Comparison of ENCODE assay signal across 1 cellular context in genomic region chr9:136482793-136483588, GRCh38.
TF ChIP-seq lines count a peak whose summit lies in the region.

A gene with protein sequence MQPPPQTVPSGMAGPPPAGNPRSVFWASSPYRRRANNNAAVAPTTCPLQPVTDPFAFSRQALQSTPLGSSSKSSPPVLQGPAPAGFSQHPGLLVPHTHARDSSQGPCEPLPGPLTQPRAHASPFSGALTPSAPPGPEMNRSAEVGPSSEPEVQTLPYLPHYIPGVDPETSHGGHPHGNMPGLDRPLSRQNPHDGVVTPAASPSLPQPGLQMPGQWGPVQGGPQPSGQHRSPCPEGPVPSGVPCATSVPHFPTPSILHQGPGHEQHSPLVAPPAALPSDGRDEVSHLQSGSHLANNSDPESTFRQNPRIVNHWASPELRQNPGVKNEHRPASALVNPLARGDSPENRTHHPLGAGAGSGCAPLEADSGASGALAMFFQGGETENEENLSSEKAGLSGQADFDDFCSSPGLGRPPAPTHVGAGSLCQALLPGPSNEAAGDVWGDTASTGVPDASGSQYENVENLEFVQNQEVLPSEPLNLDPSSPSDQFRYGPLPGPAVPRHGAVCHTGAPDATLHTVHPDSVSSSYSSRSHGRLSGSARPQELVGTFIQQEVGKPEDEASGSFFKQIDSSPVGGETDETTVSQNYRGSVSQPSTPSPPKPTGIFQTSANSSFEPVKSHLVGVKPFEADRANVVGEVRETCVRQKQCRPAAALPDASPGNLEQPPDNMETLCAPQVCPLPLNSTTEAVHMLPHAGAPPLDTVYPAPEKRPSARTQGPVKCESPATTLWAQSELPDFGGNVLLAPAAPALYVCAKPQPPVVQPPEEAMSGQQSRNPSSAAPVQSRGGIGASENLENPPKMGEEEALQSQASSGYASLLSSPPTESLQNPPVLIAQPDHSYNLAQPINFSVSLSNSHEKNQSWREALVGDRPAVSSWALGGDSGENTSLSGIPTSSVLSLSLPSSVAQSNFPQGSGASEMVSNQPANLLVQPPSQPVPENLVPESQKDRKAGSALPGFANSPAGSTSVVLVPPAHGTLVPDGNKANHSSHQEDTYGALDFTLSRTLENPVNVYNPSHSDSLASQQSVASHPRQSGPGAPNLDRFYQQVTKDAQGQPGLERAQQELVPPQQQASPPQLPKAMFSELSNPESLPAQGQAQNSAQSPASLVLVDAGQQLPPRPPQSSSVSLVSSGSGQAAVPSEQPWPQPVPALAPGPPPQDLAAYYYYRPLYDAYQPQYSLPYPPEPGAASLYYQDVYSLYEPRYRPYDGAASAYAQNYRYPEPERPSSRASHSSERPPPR (N-terminal part only) (minus strand): TSS chr9:136483040. CDS start chr9:136477615, 5,425 bp downstream.

TF ChIP-seq in HepG2, 621 proteins besides CTCF, POLR2A, EP300 and RAD21 (continued from another document and continues in another):
- TF ChIP-seq, protein P1, sequence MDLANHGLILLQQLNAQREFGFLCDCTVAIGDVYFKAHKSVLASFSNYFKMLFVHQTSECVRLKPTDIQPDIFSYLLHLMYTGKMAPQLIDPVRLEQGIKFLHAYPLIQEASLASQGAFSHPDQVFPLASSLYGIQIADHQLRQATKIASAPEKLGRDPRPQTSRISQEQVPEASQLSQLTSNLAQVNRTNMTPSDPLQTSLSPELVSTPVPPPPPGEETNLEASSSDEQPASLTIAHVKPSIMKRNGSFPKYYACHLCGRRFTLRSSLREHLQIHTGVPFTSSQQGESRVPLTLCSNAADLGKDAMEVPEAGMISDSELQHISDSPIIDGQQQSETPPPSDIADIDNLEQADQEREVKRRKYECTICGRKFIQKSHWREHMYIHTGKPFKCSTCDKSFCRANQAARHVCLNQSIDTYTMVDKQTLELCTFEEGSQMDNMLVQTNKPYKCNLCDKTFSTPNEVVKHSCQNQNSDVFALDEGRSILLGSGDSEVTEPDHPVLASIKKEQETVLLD (CRISPR knock-in tag; IDR thresholded peaks at IDR 0.05; ENCODE audit: low read depth), result peak; percentile 82
- TF ChIP-seq, protein P2, sequence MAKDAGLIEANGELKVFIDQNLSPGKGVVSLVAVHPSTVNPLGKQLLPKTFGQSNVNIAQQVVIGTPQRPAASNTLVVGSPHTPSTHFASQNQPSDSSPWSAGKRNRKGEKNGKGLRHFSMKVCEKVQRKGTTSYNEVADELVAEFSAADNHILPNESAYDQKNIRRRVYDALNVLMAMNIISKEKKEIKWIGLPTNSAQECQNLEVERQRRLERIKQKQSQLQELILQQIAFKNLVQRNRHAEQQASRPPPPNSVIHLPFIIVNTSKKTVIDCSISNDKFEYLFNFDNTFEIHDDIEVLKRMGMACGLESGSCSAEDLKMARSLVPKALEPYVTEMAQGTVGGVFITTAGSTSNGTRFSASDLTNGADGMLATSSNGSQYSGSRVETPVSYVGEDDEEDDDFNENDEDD (CRISPR knock-in tag; IDR thresholded peaks at IDR 0.05; ENCODE audit: borderline replicate concordance), result peak; percentile 68; the same call in 1 of the 2 replicates
- TF ChIP-seq, protein P3, sequence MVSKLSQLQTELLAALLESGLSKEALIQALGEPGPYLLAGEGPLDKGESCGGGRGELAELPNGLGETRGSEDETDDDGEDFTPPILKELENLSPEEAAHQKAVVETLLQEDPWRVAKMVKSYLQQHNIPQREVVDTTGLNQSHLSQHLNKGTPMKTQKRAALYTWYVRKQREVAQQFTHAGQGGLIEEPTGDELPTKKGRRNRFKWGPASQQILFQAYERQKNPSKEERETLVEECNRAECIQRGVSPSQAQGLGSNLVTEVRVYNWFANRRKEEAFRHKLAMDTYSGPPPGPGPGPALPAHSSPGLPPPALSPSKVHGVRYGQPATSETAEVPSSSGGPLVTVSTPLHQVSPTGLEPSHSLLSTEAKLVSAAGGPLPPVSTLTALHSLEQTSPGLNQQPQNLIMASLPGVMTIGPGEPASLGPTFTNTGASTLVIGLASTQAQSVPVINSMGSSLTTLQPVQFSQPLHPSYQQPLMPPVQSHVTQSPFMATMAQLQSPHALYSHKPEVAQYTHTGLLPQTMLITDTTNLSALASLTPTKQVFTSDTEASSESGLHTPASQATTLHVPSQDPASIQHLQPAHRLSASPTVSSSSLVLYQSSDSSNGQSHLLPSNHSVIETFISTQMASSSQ (IDR thresholded peaks at IDR 0.05; ENCODE audit: low read depth), result no peak
- TF ChIP-seq, protein P3 (CRISPR knock-in tag; IDR thresholded peaks at IDR 0.05; ENCODE audit: borderline replicate concordance), result no peak
- peak; percentile 78 for TF ChIP-seq BORCS8-MEF2B (CRISPR knock-in tag; IDR thresholded peaks at IDR 0.05)
- no peak for TF ChIP-seq DNMT3B (CRISPR knock-in tag; conservative IDR thresholded peaks at IDR 0.05)
- peak; percentile 94 for TF ChIP-seq GATAD1 (CRISPR knock-in tag; IDR thresholded peaks at IDR 0.05)
- peak; percentile 35; the same call in 1 of the 2 replicates for TF ChIP-seq HOXA9 (CRISPR knock-in tag; IDR thresholded peaks at IDR 0.05; ENCODE audit: borderline replicate concordance)
- no peak for TF ChIP-seq ZNF296 (CRISPR knock-in tag; conservative IDR thresholded peaks at IDR 0.05)
- no peak for TF ChIP-seq TCF7L2 (IDR thresholded peaks at IDR 0.05; ENCODE audit: low read depth, low read length)
- no peak for TF ChIP-seq ZNF124 (CRISPR knock-in tag; IDR thresholded peaks at IDR 0.05)
- TF ChIP-seq SPEN (CRISPR knock-in tag; IDR thresholded peaks at IDR 0.05; ENCODE audit: low read depth), result peak; percentile 61; the same call in 1 of the 2 replicates
- no peak for TF ChIP-seq LCORL (IDR thresholded peaks at IDR 0.05)
- TF ChIP-seq LCORL (CRISPR knock-in tag; IDR thresholded peaks at IDR 0.05), result 0 out of 2 replicates have a peak, but pooled peaks have one; percentile 33
- TF ChIP-seq ZNF430 (CRISPR knock-in tag; IDR thresholded peaks at IDR 0.05), result 0 out of 2 replicates have a peak, but pooled peaks have one; percentile 17
- no peak for TF ChIP-seq ARNT (IDR thresholded peaks at IDR 0.05)
- TF ChIP-seq KDM2A (CRISPR knock-in tag; IDR thresholded peaks at IDR 0.05; ENCODE audit: borderline replicate concordance, low read depth), result peak; percentile 78
- TF ChIP-seq PAF1 (CRISPR knock-in tag; IDR thresholded peaks at IDR 0.05), result no peak
- TF ChIP-seq MXD3 (CRISPR knock-in tag; IDR thresholded peaks at IDR 0.05), result peak; percentile 56; the same call in 1 of the 2 replicates
- peak; percentile 66; the same call in 1 of the 2 replicates for TF ChIP-seq ZSCAN21 (CRISPR knock-in tag; IDR thresholded peaks at IDR 0.05; ENCODE audit: borderline replicate concordance)
- TF ChIP-seq SALL2 (CRISPR knock-in tag; IDR thresholded peaks at IDR 0.05), result 0 out of 2 replicates have a peak, but pooled peaks have one; percentile 42
- TF ChIP-seq ZC3H4 (CRISPR knock-in tag; IDR thresholded peaks at IDR 0.05; ENCODE audit: borderline replicate concordance), result no peak
- peak; percentile 50; the same call in 1 of the 2 replicates for TF ChIP-seq DMAP1 (CRISPR knock-in tag; IDR thresholded peaks at IDR 0.05)
- no peak; the same call in 1 of the 2 replicates for TF ChIP-seq ZNF232 (CRISPR knock-in tag; IDR thresholded peaks at IDR 0.05; ENCODE audit: borderline replicate concordance)
- 0 out of 2 replicates have a peak, but pooled peaks have one; percentile 92 for TF ChIP-seq FOXO4 (CRISPR knock-in tag; conservative IDR thresholded peaks at IDR 0.05)
- peak; percentile 35; the same call in 1 of the 2 replicates for TF ChIP-seq ZNF431 (CRISPR knock-in tag; IDR thresholded peaks at IDR 0.05; ENCODE audit: borderline replicate concordance, low read depth)
- 0 out of 2 replicates have a peak, but pooled peaks have one; percentile 22 for TF ChIP-seq FOXP4 (CRISPR knock-in tag; IDR thresholded peaks at IDR 0.05)
- TF ChIP-seq SKIL (CRISPR knock-in tag; IDR thresholded peaks at IDR 0.05; ENCODE audit: borderline replicate concordance), result peak; percentile 57; the same call in 1 of the 2 replicates
- TF ChIP-seq ZBTB25 (CRISPR knock-in tag; IDR thresholded peaks at IDR 0.05), result peak; percentile 36; the same call in 1 of the 2 replicates
- peak; percentile 54; the same call in 1 of the 2 replicates for TF ChIP-seq ELF3 (CRISPR knock-in tag; IDR thresholded peaks at IDR 0.05)
- peak; percentile 97 for TF ChIP-seq ZC3H13 (CRISPR knock-in tag; IDR thresholded peaks at IDR 0.05)
- no peak for TF ChIP-seq ZNF432 (CRISPR knock-in tag; IDR thresholded peaks at IDR 0.05; ENCODE audit: borderline replicate concordance)
- peak; percentile 28; the same call in 1 of the 2 replicates for TF ChIP-seq KDM5B (CRISPR knock-in tag; IDR thresholded peaks at IDR 0.05; ENCODE audit: borderline replicate concordance)
- TF ChIP-seq, protein P4, sequence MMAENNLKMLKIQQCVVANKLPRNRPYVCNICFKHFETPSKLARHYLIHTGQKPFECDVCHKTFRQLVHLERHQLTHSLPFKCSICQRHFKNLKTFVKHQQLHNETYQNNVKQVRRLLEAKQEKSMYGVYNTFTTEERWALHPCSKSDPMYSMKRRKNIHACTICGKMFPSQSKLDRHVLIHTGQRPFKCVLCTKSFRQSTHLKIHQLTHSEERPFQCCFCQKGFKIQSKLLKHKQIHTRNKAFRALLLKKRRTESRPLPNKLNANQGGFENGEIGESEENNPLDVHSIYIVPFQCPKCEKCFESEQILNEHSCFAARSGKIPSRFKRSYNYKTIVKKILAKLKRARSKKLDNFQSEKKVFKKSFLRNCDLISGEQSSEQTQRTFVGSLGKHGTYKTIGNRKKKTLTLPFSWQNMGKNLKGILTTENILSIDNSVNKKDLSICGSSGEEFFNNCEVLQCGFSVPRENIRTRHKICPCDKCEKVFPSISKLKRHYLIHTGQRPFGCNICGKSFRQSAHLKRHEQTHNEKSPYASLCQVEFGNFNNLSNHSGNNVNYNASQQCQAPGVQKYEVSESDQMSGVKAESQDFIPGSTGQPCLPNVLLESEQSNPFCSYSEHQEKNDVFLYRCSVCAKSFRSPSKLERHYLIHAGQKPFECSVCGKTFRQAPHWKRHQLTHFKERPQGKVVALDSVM (CRISPR knock-in tag; IDR thresholded peaks at IDR 0.05), result peak; percentile 51
- 0 out of 2 replicates have a peak, but pooled peaks have one; percentile 20 for TF ChIP-seq ZMAT3 (CRISPR knock-in tag; conservative IDR thresholded peaks at IDR 0.05)
